2 cellular contexts compared by ENCODE assay signal in genomic region chr22:23938328-23939016, GRCh38.
A peak's percentile ranks its signal among the peaks of the same experiment; 100 is the strongest.
TF ChIP-seq lines count a peak whose summit lies in the region.

No MANE protein-coding gene starts in this region.

TF ChIP-seq in K562, 482 proteins besides CTCF, POLR2A, EP300 and RAD21 (continues in another document):
- TF ChIP-seq IFI16 (CRISPR knock-in tag; IDR thresholded peaks at IDR 0.05) (no peak), CBX8 (IDR thresholded peaks at IDR 0.05; ENCODE audit: borderline replicate concordance, extremely low read depth, low read depth, low read length, poor library complexity, severe bottlenecking) (no peak), NCOA2 (IDR thresholded peaks at IDR 0.05; ENCODE audit: partially characterized antibody in 2 of 2) (no peak), TRIM28 (IDR thresholded peaks at IDR 0.05) (no peak), TCF7 (IDR thresholded peaks at IDR 0.05; ENCODE audit: borderline replicate concordance) (no peak), RFX5 (IDR thresholded peaks at IDR 0.05; ENCODE audit: low read depth, low read length) (no peak), EWSR1 (IDR thresholded peaks at IDR 0.05; ENCODE audit: borderline replicate concordance, low read depth, partially characterized antibody) (no peak), NCOR1 (IDR thresholded peaks at IDR 0.05) (0 out of 2 replicates have a peak, but pooled peaks have one; percentile 34), CBFA2T2 (conservative IDR thresholded peaks at IDR 0.05) (peak; percentile 64), TEAD4 (IDR thresholded peaks at IDR 0.05; ENCODE audit: low read length) (peak; percentile 53; the same call in 1 of the 2 replicates), TEAD4 (CRISPR knock-in tag; IDR thresholded peaks at IDR 0.05; ENCODE audit: borderline replicate concordance) (no peak), TBL1XR1 (IDR thresholded peaks at IDR 0.05; ENCODE audit: low read length in 2 of 2) (no peak), SAFB2 (IDR thresholded peaks at IDR 0.05; ENCODE audit: borderline replicate concordance, low read depth, low read length, severe bottlenecking) (no peak), PHF20 (IDR thresholded peaks at IDR 0.05; ENCODE audit: partially characterized antibody) (no peak), CXXC5 (CRISPR knock-in tag; IDR thresholded peaks at IDR 0.05) (no peak), MXI1 (IDR thresholded peaks at IDR 0.05; ENCODE audit: low read depth, low read length) (no peak), ZNF79 (CRISPR knock-in tag; IDR thresholded peaks at IDR 0.05; ENCODE audit: low read depth) (no peak), ESRRA (IDR thresholded peaks at IDR 0.05; ENCODE audit: borderline replicate concordance, low read depth) (no peak), UBTF (IDR thresholded peaks at IDR 0.05; ENCODE audit: borderline replicate concordance in 1 of 2, low read depth in 2 of 2, low read length in 2 of 2) (no peak), CBFA2T3 (IDR thresholded peaks at IDR 0.05) (peak; percentile 82), FOS (IDR thresholded peaks at IDR 0.05; ENCODE audit: extremely low read depth, insufficient read length) (no peak), HDAC2 (IDR thresholded peaks at IDR 0.05) (peak; percentile 67), RCOR1 (IDR thresholded peaks at IDR 0.05; ENCODE audit: borderline replicate concordance in 1 of 2, low read depth in 2 of 2, low read length in 2 of 2) (peak in 1 of 2 experiments; percentile 73; a peak in 2 of 4 replicates), TCF3 (CRISPR knock-in tag; IDR thresholded peaks at IDR 0.05) (peak; percentile 69), POLR2H (tag; IDR thresholded peaks at IDR 0.05; ENCODE audit: low read depth) (no peak), TAL1 (IDR thresholded peaks at IDR 0.05) (peak; percentile 65), RNF2 (IDR thresholded peaks at IDR 0.05) (no peak)
- TF ChIP-seq, protein P1, sequence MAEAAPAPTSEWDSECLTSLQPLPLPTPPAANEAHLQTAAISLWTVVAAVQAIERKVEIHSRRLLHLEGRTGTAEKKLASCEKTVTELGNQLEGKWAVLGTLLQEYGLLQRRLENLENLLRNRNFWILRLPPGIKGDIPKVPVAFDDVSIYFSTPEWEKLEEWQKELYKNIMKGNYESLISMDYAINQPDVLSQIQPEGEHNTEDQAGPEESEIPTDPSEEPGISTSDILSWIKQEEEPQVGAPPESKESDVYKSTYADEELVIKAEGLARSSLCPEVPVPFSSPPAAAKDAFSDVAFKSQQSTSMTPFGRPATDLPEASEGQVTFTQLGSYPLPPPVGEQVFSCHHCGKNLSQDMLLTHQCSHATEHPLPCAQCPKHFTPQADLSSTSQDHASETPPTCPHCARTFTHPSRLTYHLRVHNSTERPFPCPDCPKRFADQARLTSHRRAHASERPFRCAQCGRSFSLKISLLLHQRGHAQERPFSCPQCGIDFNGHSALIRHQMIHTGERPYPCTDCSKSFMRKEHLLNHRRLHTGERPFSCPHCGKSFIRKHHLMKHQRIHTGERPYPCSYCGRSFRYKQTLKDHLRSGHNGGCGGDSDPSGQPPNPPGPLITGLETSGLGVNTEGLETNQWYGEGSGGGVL (CRISPR knock-in tag; IDR thresholded peaks at IDR 0.05): no peak
- TF ChIP-seq, protein P2, sequence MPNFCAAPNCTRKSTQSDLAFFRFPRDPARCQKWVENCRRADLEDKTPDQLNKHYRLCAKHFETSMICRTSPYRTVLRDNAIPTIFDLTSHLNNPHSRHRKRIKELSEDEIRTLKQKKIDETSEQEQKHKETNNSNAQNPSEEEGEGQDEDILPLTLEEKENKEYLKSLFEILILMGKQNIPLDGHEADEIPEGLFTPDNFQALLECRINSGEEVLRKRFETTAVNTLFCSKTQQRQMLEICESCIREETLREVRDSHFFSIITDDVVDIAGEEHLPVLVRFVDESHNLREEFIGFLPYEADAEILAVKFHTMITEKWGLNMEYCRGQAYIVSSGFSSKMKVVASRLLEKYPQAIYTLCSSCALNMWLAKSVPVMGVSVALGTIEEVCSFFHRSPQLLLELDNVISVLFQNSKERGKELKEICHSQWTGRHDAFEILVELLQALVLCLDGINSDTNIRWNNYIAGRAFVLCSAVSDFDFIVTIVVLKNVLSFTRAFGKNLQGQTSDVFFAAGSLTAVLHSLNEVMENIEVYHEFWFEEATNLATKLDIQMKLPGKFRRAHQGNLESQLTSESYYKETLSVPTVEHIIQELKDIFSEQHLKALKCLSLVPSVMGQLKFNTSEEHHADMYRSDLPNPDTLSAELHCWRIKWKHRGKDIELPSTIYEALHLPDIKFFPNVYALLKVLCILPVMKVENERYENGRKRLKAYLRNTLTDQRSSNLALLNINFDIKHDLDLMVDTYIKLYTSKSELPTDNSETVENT (CRISPR knock-in tag; IDR thresholded peaks at IDR 0.05): no peak

TF ChIP-seq in GM23338, 12 proteins besides CTCF, POLR2A, EP300 and RAD21:
- TF ChIP-seq, protein P3, sequence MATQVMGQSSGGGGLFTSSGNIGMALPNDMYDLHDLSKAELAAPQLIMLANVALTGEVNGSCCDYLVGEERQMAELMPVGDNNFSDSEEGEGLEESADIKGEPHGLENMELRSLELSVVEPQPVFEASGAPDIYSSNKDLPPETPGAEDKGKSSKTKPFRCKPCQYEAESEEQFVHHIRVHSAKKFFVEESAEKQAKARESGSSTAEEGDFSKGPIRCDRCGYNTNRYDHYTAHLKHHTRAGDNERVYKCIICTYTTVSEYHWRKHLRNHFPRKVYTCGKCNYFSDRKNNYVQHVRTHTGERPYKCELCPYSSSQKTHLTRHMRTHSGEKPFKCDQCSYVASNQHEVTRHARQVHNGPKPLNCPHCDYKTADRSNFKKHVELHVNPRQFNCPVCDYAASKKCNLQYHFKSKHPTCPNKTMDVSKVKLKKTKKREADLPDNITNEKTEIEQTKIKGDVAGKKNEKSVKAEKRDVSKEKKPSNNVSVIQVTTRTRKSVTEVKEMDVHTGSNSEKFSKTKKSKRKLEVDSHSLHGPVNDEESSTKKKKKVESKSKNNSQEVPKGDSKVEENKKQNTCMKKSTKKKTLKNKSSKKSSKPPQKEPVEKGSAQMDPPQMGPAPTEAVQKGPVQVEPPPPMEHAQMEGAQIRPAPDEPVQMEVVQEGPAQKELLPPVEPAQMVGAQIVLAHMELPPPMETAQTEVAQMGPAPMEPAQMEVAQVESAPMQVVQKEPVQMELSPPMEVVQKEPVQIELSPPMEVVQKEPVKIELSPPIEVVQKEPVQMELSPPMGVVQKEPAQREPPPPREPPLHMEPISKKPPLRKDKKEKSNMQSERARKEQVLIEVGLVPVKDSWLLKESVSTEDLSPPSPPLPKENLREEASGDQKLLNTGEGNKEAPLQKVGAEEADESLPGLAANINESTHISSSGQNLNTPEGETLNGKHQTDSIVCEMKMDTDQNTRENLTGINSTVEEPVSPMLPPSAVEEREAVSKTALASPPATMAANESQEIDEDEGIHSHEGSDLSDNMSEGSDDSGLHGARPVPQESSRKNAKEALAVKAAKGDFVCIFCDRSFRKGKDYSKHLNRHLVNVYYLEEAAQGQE (IDR thresholded peaks at IDR 0.05; ENCODE audit: unreplicated experiment): no peak
- TF ChIP-seq STAT1 (IDR thresholded peaks at IDR 0.05; ENCODE audit: unreplicated experiment) (no peak), ZNF331 (CRISPR knock-in tag; IDR thresholded peaks at IDR 0.05; ENCODE audit: low read depth) (no peak)
TF ChIP-seq in GM23338: peak in this region for 0.
